Comparison of ENCODE assay signal across 1 cellular context in the genomic region with DNA sequence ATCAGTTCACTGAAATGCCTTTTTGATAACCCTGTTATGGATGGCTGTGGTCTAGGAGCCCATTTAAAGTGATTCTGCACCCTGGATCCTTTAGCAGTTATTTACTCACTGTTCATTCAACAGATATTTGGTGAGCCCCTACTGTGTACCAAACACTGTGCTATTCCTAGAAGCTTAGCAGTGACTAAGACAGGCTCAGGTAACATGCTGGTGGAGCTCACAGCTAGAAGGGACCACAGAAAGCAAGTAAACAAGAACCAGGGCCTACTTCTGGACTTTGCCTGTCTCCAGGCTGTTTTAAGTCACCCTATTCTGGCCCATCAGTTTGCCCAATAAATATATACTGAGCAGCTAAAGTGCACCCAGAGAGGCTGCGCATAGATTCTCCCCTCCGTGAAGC.
TF ChIP-seq lines count a peak whose summit lies in the region.

No MANE protein-coding gene starts in this region.

TF ChIP-seq in HepG2, 621 proteins besides CTCF, POLR2A, EP300 and RAD21:
- TF ChIP-seq FOXK2 (IDR thresholded peaks at IDR 0.05) = no peak
- no peak for TF ChIP-seq GTF2F1 (IDR thresholded peaks at IDR 0.05; ENCODE audit: low read length)
- no peak for TF ChIP-seq ZNF343 (CRISPR knock-in tag; IDR thresholded peaks at IDR 0.05)
- TF ChIP-seq CCDC6 (CRISPR knock-in tag; IDR thresholded peaks at IDR 0.05) = no peak
- TF ChIP-seq, protein P1, sequence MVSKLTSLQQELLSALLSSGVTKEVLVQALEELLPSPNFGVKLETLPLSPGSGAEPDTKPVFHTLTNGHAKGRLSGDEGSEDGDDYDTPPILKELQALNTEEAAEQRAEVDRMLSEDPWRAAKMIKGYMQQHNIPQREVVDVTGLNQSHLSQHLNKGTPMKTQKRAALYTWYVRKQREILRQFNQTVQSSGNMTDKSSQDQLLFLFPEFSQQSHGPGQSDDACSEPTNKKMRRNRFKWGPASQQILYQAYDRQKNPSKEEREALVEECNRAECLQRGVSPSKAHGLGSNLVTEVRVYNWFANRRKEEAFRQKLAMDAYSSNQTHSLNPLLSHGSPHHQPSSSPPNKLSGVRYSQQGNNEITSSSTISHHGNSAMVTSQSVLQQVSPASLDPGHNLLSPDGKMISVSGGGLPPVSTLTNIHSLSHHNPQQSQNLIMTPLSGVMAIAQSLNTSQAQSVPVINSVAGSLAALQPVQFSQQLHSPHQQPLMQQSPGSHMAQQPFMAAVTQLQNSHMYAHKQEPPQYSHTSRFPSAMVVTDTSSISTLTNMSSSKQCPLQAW (CRISPR knock-in tag; IDR thresholded peaks at IDR 0.05) = no peak
- TF ChIP-seq ZNF850 (CRISPR knock-in tag; conservative IDR thresholded peaks at IDR 0.05) = no peak
- TF ChIP-seq TOPORS (CRISPR knock-in tag; IDR thresholded peaks at IDR 0.05) = no peak
